10 cellular contexts compared by ENCODE assay signal in the genomic region with DNA sequence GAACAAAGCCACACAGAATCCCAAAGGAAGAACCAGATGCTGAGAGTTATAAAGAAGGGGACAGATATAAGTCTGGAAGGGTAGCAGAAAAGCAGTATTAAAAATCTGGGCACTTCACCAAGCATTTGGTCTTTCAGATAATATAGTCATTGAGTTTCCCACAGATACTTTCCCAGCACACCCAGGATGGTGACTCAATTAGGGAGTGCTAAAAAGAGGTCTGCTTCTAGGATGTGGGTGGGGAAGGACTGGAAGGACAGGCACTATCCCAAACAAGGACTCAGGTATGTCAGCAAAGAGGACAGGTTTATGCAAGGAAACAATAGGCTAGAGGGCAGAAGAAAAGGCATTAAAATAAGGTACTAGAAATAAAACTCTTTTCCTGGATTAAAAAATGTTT. TPM values are rescaled to one million over a fixed set of nuclear protein-coding genes. Genes with fewer than 3 reads are reported as not detected.
DNase-seq lines count a peak whose midpoint lies in the region; ATAC-seq and TF ChIP-seq lines count a peak whose summit lies in the region.
"Had no signal": no experiment of that assay in that cellular context is flagged by ENCODE, and none has a peak within 500 bp of the region (broad histone marks: within the 10 kb centered on the region; RNA-seq: fewer than 3 reads in every experiment).

No MANE protein-coding gene starts in this region.

- peaks cover 13% of the 10 kb centered on the region for H3K9me3 Mint-ChIP-seq in nephron progenitor cell

- H3K4me1 Mint-ChIP-seq in nephron progenitor cell, result peaks cover 44% of the 10 kb centered on the region

- DNase-seq in A172 (ENCODE audit: low spot score), result peak; percentile 64
- DNase-seq in LHCN-M2 (ENCODE audit: low read depth), result peak; percentile 90
- DNase-seq in nephron progenitor cell, result no peak
- no peak for DNase-seq in GOT3 (lab: John Stamatoyannopoulos, UW)
- DNase-seq in NOMO-1 treated with dmso at 0.1 percent for 144 hours (lab: John Stamatoyannopoulos, UW; ENCODE audit: unreplicated experiment), result no peak
- DNase-seq: posterior cingulate gyrus, T-helper 2 cell had no signal

- peaks cover 90% of the 10 kb centered on the region for H3K36me3 Mint-ChIP-seq in nephron progenitor cell (ENCODE audit: low read depth)

- H3K27me3 Mint-ChIP-seq in nephron progenitor cell (ENCODE audit: low read depth, poor library complexity), result no peaks in the 10 kb centered on the region

- H3K4me1 ChIP-seq in esophagus (ENCODE audit: control insufficient read depth in 2 of 2, insufficient read depth in 2 of 2, low read length in 1 of 2), result peaks cover 0 to 2% of the 10 kb centered on the region in 2 donors

- H3K27me3 ChIP-seq in esophagus (ENCODE audit: control insufficient read depth in 1 of 2, insufficient read depth in 2 of 2, low read length in 2 of 2), result no peaks in the 10 kb centered on the region

- H3K9me3 ChIP-seq in esophagus (ENCODE audit: control insufficient read depth in 2 of 2, insufficient read depth in 1 of 2, low read depth in 1 of 2, low read length in 1 of 2), result no peaks in the 10 kb centered on the region

- H3K27ac ChIP-seq in esophagus (ENCODE audit: low read depth in 2 of 2, low read length in 1 of 2), result peak overlapping the region; percentile 87 to 90

- no peak for TF ChIP-seq CTCF in nephron progenitor cell (IDR thresholded peaks at IDR 0.05)

- no peak overlapping the region for H3K4me3 ChIP-seq in esophagus (ENCODE audit: low read depth in 1 of 2, low read length in 2 of 2)

- H3K27ac Mint-ChIP-seq in nephron progenitor cell, result peak overlapping the region; percentile 95

- no peak for ATAC-seq in HG02884 (IDR thresholded peaks at IDR 0.05; ENCODE audit: unreplicated experiment)
- no peak for ATAC-seq in GM19351 (IDR thresholded peaks at IDR 0.05; ENCODE audit: unreplicated experiment)

- H3K4me3 Mint-ChIP-seq in nephron progenitor cell, result no peak overlapping the region

- peaks cover 0 to 2% of the 10 kb centered on the region in 2 donors for H3K36me3 ChIP-seq in esophagus (ENCODE audit: control insufficient read depth in 2 of 2, insufficient read depth in 2 of 2, low read length in 1 of 2)

RNA-seq across cellular contexts. Expression of a gene that starts 59.3 kb away (rescaled TPM):
- total RNA-seq in A172 (2014; rRNA removed; shearing (Covaris generic)), result 28.2 and 32.9 TPM in 2 replicates
- 28.2 and 38.9 TPM in 2 replicates for total RNA-seq in LHCN-M2 (2014; rRNA removed)
- polyA plus RNA-seq in LHCN-M2 (2012), result 52.6 TPM
- polyA plus RNA-seq in esophagus, result 10 to 100 TPM; 84.2 to 84.5 TPM

Comparison
In these comparisons a context has a peak if more than half of its experiments do, and no peak if none do; other contexts are left out.
1. DNase-seq: peak in A172 (single experiment) and LHCN-M2 (single experiment); none in nephron progenitor cell (single experiment), GOT3 (single experiment) and NOMO-1 treated with dmso at 0.1 percent for 144 hours (single experiment).